Comparison of ENCODE assay signal across 1 cellular context in the genomic region with DNA sequence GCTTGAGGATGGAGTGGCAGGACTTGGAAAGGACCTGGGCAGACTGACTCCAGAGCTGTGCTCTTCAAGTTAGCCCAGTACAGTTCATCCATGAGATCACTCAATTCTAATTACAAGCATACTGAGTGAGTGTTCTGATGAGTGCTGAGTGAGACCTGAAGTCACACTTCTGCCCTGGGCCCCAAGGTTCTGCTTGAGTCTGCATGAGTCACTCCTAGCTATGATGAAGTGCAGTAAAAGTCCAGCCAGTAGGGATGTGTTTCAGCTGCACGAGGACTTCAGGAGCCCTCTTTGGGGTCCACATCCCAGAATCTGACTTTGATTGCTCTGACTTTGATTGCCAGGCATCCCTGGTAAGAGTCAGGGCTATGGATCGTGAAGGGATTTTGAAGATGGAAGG.
TF ChIP-seq lines count a peak whose summit lies in the region.

No MANE protein-coding gene starts in this region.

TF ChIP-seq in GM12878, 131 proteins besides CTCF, POLR2A, EP300 and RAD21 (continued from another document):
- TF ChIP-seq, protein P1, sequence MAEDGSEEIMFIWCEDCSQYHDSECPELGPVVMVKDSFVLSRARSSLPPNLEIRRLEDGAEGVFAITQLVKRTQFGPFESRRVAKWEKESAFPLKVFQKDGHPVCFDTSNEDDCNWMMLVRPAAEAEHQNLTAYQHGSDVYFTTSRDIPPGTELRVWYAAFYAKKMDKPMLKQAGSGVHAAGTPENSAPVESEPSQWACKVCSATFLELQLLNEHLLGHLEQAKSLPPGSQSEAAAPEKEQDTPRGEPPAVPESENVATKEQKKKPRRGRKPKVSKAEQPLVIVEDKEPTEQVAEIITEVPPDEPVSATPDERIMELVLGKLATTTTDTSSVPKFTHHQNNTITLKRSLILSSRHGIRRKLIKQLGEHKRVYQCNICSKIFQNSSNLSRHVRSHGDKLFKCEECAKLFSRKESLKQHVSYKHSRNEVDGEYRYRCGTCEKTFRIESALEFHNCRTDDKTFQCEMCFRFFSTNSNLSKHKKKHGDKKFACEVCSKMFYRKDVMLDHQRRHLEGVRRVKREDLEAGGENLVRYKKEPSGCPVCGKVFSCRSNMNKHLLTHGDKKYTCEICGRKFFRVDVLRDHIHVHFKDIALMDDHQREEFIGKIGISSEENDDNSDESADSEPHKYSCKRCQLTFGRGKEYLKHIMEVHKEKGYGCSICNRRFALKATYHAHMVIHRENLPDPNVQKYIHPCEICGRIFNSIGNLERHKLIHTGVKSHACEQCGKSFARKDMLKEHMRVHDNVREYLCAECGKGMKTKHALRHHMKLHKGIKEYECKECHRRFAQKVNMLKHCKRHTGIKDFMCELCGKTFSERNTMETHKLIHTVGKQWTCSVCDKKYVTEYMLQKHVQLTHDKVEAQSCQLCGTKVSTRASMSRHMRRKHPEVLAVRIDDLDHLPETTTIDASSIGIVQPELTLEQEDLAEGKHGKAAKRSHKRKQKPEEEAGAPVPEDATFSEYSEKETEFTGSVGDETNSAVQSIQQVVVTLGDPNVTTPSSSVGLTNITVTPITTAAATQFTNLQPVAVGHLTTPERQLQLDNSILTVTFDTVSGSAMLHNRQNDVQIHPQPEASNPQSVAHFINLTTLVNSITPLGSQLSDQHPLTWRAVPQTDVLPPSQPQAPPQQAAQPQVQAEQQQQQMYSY (CRISPR knock-in tag; IDR thresholded peaks at IDR 0.05) = no peak
- no peak for TF ChIP-seq CEBPB (IDR thresholded peaks at IDR 0.05; ENCODE audit: borderline replicate concordance in 1 of 2, low read depth in 2 of 2, low read length in 2 of 2)
- no peak for TF ChIP-seq RB1 (IDR thresholded peaks at IDR 0.05; ENCODE audit: borderline replicate concordance)
